In genomic region chr2:27799646-27800010, GRCh38 we compare ENCODE assay signal across 13 cellular contexts. TPM values are rescaled to one million over a fixed set of nuclear protein-coding genes. Genes with fewer than 3 reads are reported as not detected.
DNase-seq lines count a peak whose midpoint lies in the region; ATAC-seq and TF ChIP-seq lines count a peak whose summit lies in the region.
"Had no signal": no experiment of that assay in that cellular context is flagged by ENCODE, and none has a peak within 500 bp of the region (broad histone marks: within the 10 kb centered on the region; RNA-seq: fewer than 3 reads in every experiment).

No MANE protein-coding gene starts in this region.

- intact Hi-C loops in PC-9 (cut with micrococcal nuclease; ENCODE audit: unreplicated experiment) = loop anchor here (1.0 to 2.0 kb wide), 7 partner anchors 33 to 649 kb away; partner anchors contain the start of genes BABAM2, FOSL2 and RBKS

- peaks cover 30% of the 10 kb centered on the region for H3F3A ChIP-seq in PC-9 (ENCODE audit: insufficient read depth, low read depth)

- H3K4me3 ChIP-seq in ACC112 (ENCODE audit: low read depth, low read length) = 0 out of 2 replicates have a peak overlapping the region, but pooled peaks have one; percentile 1
- H3K4me3 ChIP-seq in PC-9 = peak overlapping the region; percentile 3; the same call in 1 of the 2 replicates
- no peak overlapping the region for H3K4me3 ChIP-seq in epithelial cell of esophagus (ENCODE audit: low read length)
- H3K4me3 ChIP-seq in osteoblast (ENCODE audit: insufficient read depth, low read length) = no peak overlapping the region
- H3K4me3 ChIP-seq: body of pancreas had no signal

- no peaks in the 10 kb centered on the region for H4K20me1 ChIP-seq in PC-9 (ENCODE audit: insufficient read depth)
- no peaks in the 10 kb centered on the region for H4K20me1 ChIP-seq in osteoblast (ENCODE audit: insufficient read depth, low read length)

- peaks cover 57% of the 10 kb centered on the region for H3K4me1 ChIP-seq in ACC112 (ENCODE audit: control insufficient read depth, insufficient read depth, low read length, unreplicated experiment)
- H3K4me1 ChIP-seq in PC-9 (replicated peaks; ENCODE audit: insufficient read depth) = peaks cover 40% of the 10 kb centered on the region
- peaks cover 65% of the 10 kb centered on the region for H3K4me1 ChIP-seq in osteoblast (ENCODE audit: insufficient read depth, low read length)
- H3K4me1 ChIP-seq: BE2C, body of pancreas had no signal

- DNase-seq in PC-9 = peak in 1 of 2 experiments; percentile 61
- peak; percentile 73 for DNase-seq in epithelial cell of esophagus (ENCODE audit: low read depth)
- peak; percentile 84 for DNase-seq in osteoblast (ENCODE audit: insufficient read length, low spot score, missing footprints)
- DNase-seq in NCI-H748 (lab: John Stamatoyannopoulos, UW; ENCODE audit: unreplicated experiment) = no peak
- DNase-seq in NCI-H2196 (lab: John Stamatoyannopoulos, UW; ENCODE audit: unreplicated experiment) = no peak
- DNase-seq: BE2C; H7; NCI-H748 treated with DMSO at 0.1 percent for 48 hours; stimulated activated CD4-positive, alpha-beta T cell treated with anti-CD3 and anti-CD28 coated beads, Interleukin-15, amount 100 ng/mL, for 24 hours had no signal

- TSS peak; percentile 82 for BruUV-seq in PC-9 (replicated peaks; lab: Mats Ljungman, UMichigan)

- no peaks in the 10 kb centered on the region for H3K9me2 ChIP-seq in PC-9 (ENCODE audit: insufficient read depth)

- no peaks in the 10 kb centered on the region for H3K79me2 ChIP-seq in ACC112 (ENCODE audit: control insufficient read depth, insufficient read depth, low read length, unreplicated experiment)
- no peaks in the 10 kb centered on the region for H3K79me2 ChIP-seq in PC-9 (ENCODE audit: low read depth)
- H3K79me2 ChIP-seq in osteoblast (ENCODE audit: insufficient read depth, low read length) = peaks cover 7% of the 10 kb centered on the region

- ATAC-seq in HG03196 (IDR thresholded peaks at IDR 0.05; ENCODE audit: unreplicated experiment) (no peak), HG03159 (IDR thresholded peaks at IDR 0.05; ENCODE audit: unreplicated experiment) (no peak)

- no peaks in the 10 kb centered on the region for H3K36me3 ChIP-seq in ACC112 (ENCODE audit: insufficient read depth, low read length)
- no peaks in the 10 kb centered on the region for H3K36me3 ChIP-seq in PC-9 (ENCODE audit: low read depth)
- H3K36me3 ChIP-seq in osteoblast (ENCODE audit: insufficient read depth, low read length) = no peaks in the 10 kb centered on the region
- H3K36me3 ChIP-seq: BE2C had no signal

- POLR2A ChIA-PET in PC-9 (lab: Charles Lee; ENCODE audit: unreplicated experiment) = interaction anchor here (0.6 to 1.0 kb wide), 6 partner anchors 23 to 428 kb away, joined by 3 to 7 read pairs (median 5); partner anchors contain the start of genes BABAM2 and RBKS

- H3K4me2 ChIP-seq in PC-9 = peak overlapping the region; percentile 71
- peak overlapping the region; percentile 43 for H3K4me2 ChIP-seq in osteoblast (ENCODE audit: insufficient read depth, low read length)

- no peaks in the 10 kb centered on the region for H3K27me3 ChIP-seq in ACC112 (ENCODE audit: insufficient read depth, low read length)
- no peaks in the 10 kb centered on the region for H3K27me3 ChIP-seq in PC-9 (ENCODE audit: insufficient read depth, low read depth)
- no peaks in the 10 kb centered on the region for H3K27me3 ChIP-seq in osteoblast (ENCODE audit: insufficient read depth, low read length)
- H3K27me3 ChIP-seq: BE2C, body of pancreas had no signal

- H3K9me3 ChIP-seq in PC-9 (ENCODE audit: insufficient read depth, low read depth) (no peaks in the 10 kb centered on the region), osteoblast (ENCODE audit: low read depth, low read length) (no peaks in the 10 kb centered on the region)
- H3K9me3 ChIP-seq: BE2C, body of pancreas had no signal

- H3K27ac ChIP-seq in ACC112 (ENCODE audit: low read depth, low read length) = peak overlapping the region; percentile 99
- peak overlapping the region; percentile 94 for H3K27ac ChIP-seq in PC-9
- H3K27ac ChIP-seq in osteoblast (ENCODE audit: low read depth, low read length) = peak overlapping the region; percentile 98

- no peak for TF ChIP-seq CTCF in PC-9 (conservative IDR thresholded peaks at IDR 0.05)
- TF ChIP-seq CTCF in epithelial cell of esophagus (IDR thresholded peaks at IDR 0.05; ENCODE audit: insufficient read depth, low read depth, low read length, missing control alignments) = no peak
- TF ChIP-seq CTCF in osteoblast (IDR thresholded peaks at IDR 0.05; ENCODE audit: extremely low read depth, low read depth, low read length) = peak; percentile 14

- peak overlapping the region; percentile 9 for H2AFZ ChIP-seq in ACC112 (ENCODE audit: low read length, unreplicated experiment)
- 0 out of 2 replicates have a peak overlapping the region, but pooled peaks have one; percentile 0 for H2AFZ ChIP-seq in PC-9
- H2AFZ ChIP-seq in osteoblast (ENCODE audit: low read length) = peak overlapping the region; percentile 30

- CTCF ChIA-PET in PC-9 (lab: Charles Lee) = interaction anchor here (0.7 to 0.9 kb wide), 2 partner anchors 79 to 477 kb away, joined by 3 to 9 read pairs; no protein-coding TSS in a partner anchor

RNA-seq across cellular contexts. Expression of gene MRPL33, which starts 28.1 kb away (rescaled TPM):
- 81.9 and 86.3 TPM in 2 replicates for total RNA-seq in PC-9 (2021)
- total RNA-seq in osteoblast = 63.1 and 105 TPM in 2 replicates

Comparison
In these comparisons a context has a peak if more than half of its experiments do, and no peak if none do; other contexts are left out.
1. H3K4me3 ChIP-seq: peak in ACC112 (single experiment) and PC-9 (single experiment); none in epithelial cell of esophagus (single experiment) and osteoblast (single experiment).
2. DNase-seq: peak in epithelial cell of esophagus (single experiment) and osteoblast (single experiment); none in NCI-H748 (single experiment) and NCI-H2196 (single experiment).
3. Peak in every context shown above with its lines, with median percentiles within 50 percentile points of each other: H2AFZ ChIP-seq and H3K27ac ChIP-seq.